In the genomic region with DNA sequence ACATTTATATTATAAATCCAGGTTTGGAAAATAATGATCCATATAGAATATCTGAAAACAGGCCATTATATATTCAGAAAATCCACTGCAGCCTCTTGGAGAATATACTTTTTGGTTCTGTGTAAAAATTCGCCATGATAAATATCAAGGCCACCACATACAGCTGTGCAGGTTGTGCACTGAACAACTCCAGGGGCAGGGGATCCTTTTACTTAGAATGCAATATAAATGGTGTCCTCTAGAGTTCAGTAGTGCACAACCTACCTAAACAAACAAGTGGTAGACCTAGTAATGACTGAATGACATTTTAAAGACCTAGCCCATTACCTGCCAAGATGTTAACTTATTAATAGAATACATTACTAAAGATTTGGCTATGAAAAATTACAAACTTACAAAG, we compare ENCODE assay signal across 10 cellular contexts. TPM values are rescaled to one million over a fixed set of nuclear protein-coding genes. Genes with fewer than 3 reads are reported as not detected.
A peak's percentile ranks its signal among the peaks of the same experiment; 100 is the strongest.
DNase-seq lines count a peak whose midpoint lies in the region; ATAC-seq and TF ChIP-seq lines count a peak whose summit lies in the region.
"Had no signal": no experiment of that assay in that cellular context is flagged by ENCODE, and none has a peak within 500 bp of the region (broad histone marks: within the 10 kb centered on the region; RNA-seq: fewer than 3 reads in every experiment).

No MANE protein-coding gene starts in this region.

- no peaks in the 10 kb centered on the region for H3K79me2 ChIP-seq in Karpas-422 (ENCODE audit: low read length)

- no peak overlapping the region for H3K9ac ChIP-seq in Karpas-422 (ENCODE audit: low read length)

- no peaks in the 10 kb centered on the region for H3K9me3 Mint-ChIP-seq in chondrocyte (ENCODE audit: low read depth)
- no peaks in the 10 kb centered on the region for H3K9me3 Mint-ChIP-seq in activated CD4-positive, alpha-beta memory T cell treated with anti-CD3 and anti-CD28 coated beads, Interleukin-2, amount 10 ng/mL, durations not matched to agents 7 days and 5 days
- H3K9me3 Mint-ChIP-seq: stimulated activated naive B cell treated with anti-CD40 and anti-IgM and Interleukin-4, amounts not matched to agents 10 μg/mL and 1 μg/mL and 100 μg/mL, for 72 hours had no signal

- TF ChIP-seq CTCF in AG10803 (conservative IDR thresholded peaks at IDR 0.05; ENCODE audit: low read length) (peak; percentile 17; the same call in 1 of the 2 replicates), chondrocyte (IDR thresholded peaks at IDR 0.05) (peak; percentile 65)

- no peak overlapping the region for H3K27ac ChIP-seq in Karpas-422 (ENCODE audit: low read length)

- no peaks in the 10 kb centered on the region for H4K20me1 ChIP-seq in Karpas-422 (ENCODE audit: insufficient read depth, low read depth, low read length)

- DNase-seq in AG10803 (ENCODE audit: low read depth) (no peak), Karpas-422 (peak; percentile 51), chondrocyte (ENCODE audit: low spot score) (no peak), NCI-H2029 treated with DMSO at 0.1 percent for 48 hours (lab: John Stamatoyannopoulos, UW) (no peak), NCI-H446 treated with DMSO at 0.1 percent for 48 hours (lab: John Stamatoyannopoulos, UW) (no peak)
- DNase-seq in activated CD4-positive, alpha-beta memory T cell treated with anti-CD3 and anti-CD28 coated beads, Interleukin-2, amount 10 ng/mL, durations not matched to agents 7 days and 5 days, result no peak
- no peak for DNase-seq in stimulated activated CD4-positive, alpha-beta T cell treated with anti-CD3 and anti-CD28 coated beads, Interleukin-2, amount 100 ng/mL, for 24 hours
- DNase-seq: stimulated activated naive B cell treated with anti-CD40 and anti-IgM and Interleukin-4, amounts not matched to agents 10 μg/mL and 1 μg/mL and 100 μg/mL, for 72 hours had no signal

- H3K4me2 ChIP-seq in Karpas-422 (ENCODE audit: low read depth, low read length, poor library complexity, severe bottlenecking), result no peak overlapping the region

- no peaks in the 10 kb centered on the region for H3K36me3 ChIP-seq in Karpas-422 (ENCODE audit: insufficient read depth, low read length)

- peak; percentile 49 for ATAC-seq in GM19328 (IDR thresholded peaks at IDR 0.05; ENCODE audit: unreplicated experiment)

- H3K4me3 ChIP-seq in AG10803 (ENCODE audit: low read length) (no peak overlapping the region), Karpas-422 (ENCODE audit: low read length) (no peak overlapping the region)

- H3K4me3 Mint-ChIP-seq in chondrocyte (ENCODE audit: unreplicated experiment), result no peak overlapping the region
- no peak overlapping the region for H3K4me3 Mint-ChIP-seq in activated CD4-positive, alpha-beta memory T cell treated with anti-CD3 and anti-CD28 coated beads, Interleukin-2, amount 10 ng/mL, durations not matched to agents 7 days and 5 days
- H3K4me3 Mint-ChIP-seq: stimulated activated naive B cell treated with anti-CD40 and anti-IgM and Interleukin-4, amounts not matched to agents 10 μg/mL and 1 μg/mL and 100 μg/mL, for 72 hours had no signal

- CTCF ChIA-PET in activated CD4-positive, alpha-beta memory T cell treated with anti-CD3 and anti-CD28 coated beads, Interleukin-2, amount 10 ng/mL, durations not matched to agents 7 days and 5 days (lab: Charles Lee), result interaction anchor here (0.7 to 3.0 kb wide), 4 partner anchors 15 to 504 kb away, joined by 3 to 19 read pairs (median 4); no protein-coding TSS in a partner anchor

- H3K9me3 ChIP-seq in Karpas-422 (ENCODE audit: low read length), result no peaks in the 10 kb centered on the region

- H3K36me3 Mint-ChIP-seq in chondrocyte (ENCODE audit: low read depth), result no peaks in the 10 kb centered on the region
- no peaks in the 10 kb centered on the region for H3K36me3 Mint-ChIP-seq in activated CD4-positive, alpha-beta memory T cell treated with anti-CD3 and anti-CD28 coated beads, Interleukin-2, amount 10 ng/mL, durations not matched to agents 7 days and 5 days (ENCODE audit: low read depth)
- H3K36me3 Mint-ChIP-seq: stimulated activated naive B cell treated with anti-CD40 and anti-IgM and Interleukin-4, amounts not matched to agents 10 μg/mL and 1 μg/mL and 100 μg/mL, for 72 hours had no signal

- no peaks in the 10 kb centered on the region for H3K9me2 ChIP-seq in Karpas-422 (replicated peaks; ENCODE audit: insufficient read depth, low read length)

- no peaks in the 10 kb centered on the region for H3K4me1 ChIP-seq in Karpas-422 (ENCODE audit: low read length)

- no peak overlapping the region for H2AFZ ChIP-seq in Karpas-422 (ENCODE audit: low read length)

- POLR2A ChIA-PET in activated CD4-positive, alpha-beta memory T cell treated with anti-CD3 and anti-CD28 coated beads, Interleukin-2, amount 10 ng/mL, durations not matched to agents 7 days and 5 days (lab: Charles Lee), result interaction anchor here (1.2 kb wide), 1 partner anchor 13 kb away, joined by 3 read pairs; no protein-coding TSS in a partner anchor

- H3K27me3 Mint-ChIP-seq in chondrocyte (ENCODE audit: low read depth), result no peaks in the 10 kb centered on the region
- H3K27me3 Mint-ChIP-seq in activated CD4-positive, alpha-beta memory T cell treated with anti-CD3 and anti-CD28 coated beads, Interleukin-2, amount 10 ng/mL, durations not matched to agents 7 days and 5 days, result peaks cover 32% of the 10 kb centered on the region
- H3K27me3 Mint-ChIP-seq: stimulated activated naive B cell treated with anti-CD40 and anti-IgM and Interleukin-4, amounts not matched to agents 10 μg/mL and 1 μg/mL and 100 μg/mL, for 72 hours had no signal

- H3K4me1 Mint-ChIP-seq in chondrocyte (ENCODE audit: low read depth), result peaks cover 17% of the 10 kb centered on the region
- peaks cover 9% of the 10 kb centered on the region for H3K4me1 Mint-ChIP-seq in activated CD4-positive, alpha-beta memory T cell treated with anti-CD3 and anti-CD28 coated beads, Interleukin-2, amount 10 ng/mL, durations not matched to agents 7 days and 5 days

- H3K27me3 ChIP-seq in Karpas-422 (ENCODE audit: low read length), result no peaks in the 10 kb centered on the region

- H3K27ac Mint-ChIP-seq in chondrocyte (ENCODE audit: unreplicated experiment), result no peak overlapping the region
- H3K27ac Mint-ChIP-seq in activated CD4-positive, alpha-beta memory T cell treated with anti-CD3 and anti-CD28 coated beads, Interleukin-2, amount 10 ng/mL, durations not matched to agents 7 days and 5 days, result no peak overlapping the region
- H3K27ac Mint-ChIP-seq: stimulated activated naive B cell treated with anti-CD40 and anti-IgM and Interleukin-4, amounts not matched to agents 10 μg/mL and 1 μg/mL and 100 μg/mL, for 72 hours had no signal

RNA-seq across cellular contexts. Expression of a gene that starts 22.4 kb away (rescaled TPM):
- not detected in 2 replicates for total RNA-seq in Karpas-422 (2014; rRNA removed; shearing (Covaris generic); ENCODE audit: low replicate concordance)
- not detected in 3 replicates for total RNA-seq in chondrocyte
- total RNA-seq in activated CD4-positive, alpha-beta memory T cell treated with anti-CD3 and anti-CD28 coated beads, Interleukin-2, amount 10 ng/mL, durations not matched to agents 7 days and 5 days, result not detected
- total RNA-seq: activated CD8-positive, alpha-beta memory T cell treated with anti-CD3 and anti-CD28 coated beads for 36 hours had no signal

RNA-seq across cellular contexts. Expression of a gene that starts 37.9 kb away (rescaled TPM):
- 17.9 and 36.7 TPM in 2 replicates for total RNA-seq in Karpas-422 (2014; rRNA removed; shearing (Covaris generic); ENCODE audit: low replicate concordance)
- total RNA-seq in chondrocyte, result 14.8 to 23.7 TPM (median 15.5 TPM) in 3 replicates
- 10 to 100 TPM; 20.8 to 21.5 TPM for total RNA-seq in activated CD4-positive, alpha-beta memory T cell treated with anti-CD3 and anti-CD28 coated beads, Interleukin-2, amount 10 ng/mL, durations not matched to agents 7 days and 5 days
